In genomic region chr21:15592271-15592860, GRCh38 we compare ENCODE assay signal across 9 cellular contexts.
DNase-seq lines count a peak whose midpoint lies in the region; ATAC-seq and TF ChIP-seq lines count a peak whose summit lies in the region.
"Had no signal": no experiment of that assay in that cellular context is flagged by ENCODE, and none has a peak within 500 bp of the region (broad histone marks: within the 10 kb centered on the region; RNA-seq: fewer than 3 reads in every experiment).

No MANE protein-coding gene starts in this region.

- H3K27ac Mint-ChIP-seq in HFFc6: no peak overlapping the region
- no peak overlapping the region for H3K27ac Mint-ChIP-seq in endodermal cell
- peak overlapping the region in 2 of 3 experiments; percentile 27 to 33 for H3K27ac Mint-ChIP-seq in nephron

- H3K36me3 ChIP-seq in PC-3 (ENCODE audit: low read depth, low read length) (no peaks in the 10 kb centered on the region), endodermal cell (ENCODE audit: control insufficient read depth, insufficient read depth, low read length) (no peaks in the 10 kb centered on the region)
- H3K36me3 ChIP-seq: SJCRH30 had no signal

- CTCF ChIA-PET in PC-3 (lab: Charles Lee): interaction anchor here (0.6 to 1.1 kb wide), 4 partner anchors 110 to 154 kb away, joined by 3 to 5 read pairs (median 3); no protein-coding TSS in a partner anchor

- H3K79me2 ChIP-seq in PC-3 (ENCODE audit: low read length): no peaks in the 10 kb centered on the region

- no peaks in the 10 kb centered on the region for H3F3A ChIP-seq in PC-3 (ENCODE audit: low read length, unreplicated experiment)

- H3K4me3 ChIP-seq in PC-3 (ENCODE audit: low read length) (peak overlapping the region; percentile 57), endodermal cell (ENCODE audit: low read length) (no peak overlapping the region)
- H3K4me3 ChIP-seq: SJCRH30 had no signal

- peak overlapping the region; percentile 75 for H3K9ac ChIP-seq in PC-3 (ENCODE audit: low read length)
- H3K9ac ChIP-seq in endodermal cell (ENCODE audit: extremely low read depth, low read length, poor library complexity, severe bottlenecking): no peak overlapping the region

- H2AFZ ChIP-seq in PC-3 (ENCODE audit: low read length): no peak overlapping the region; the same call in 1 of the 2 replicates

- H3K27me3 ChIP-seq in PC-3 (ENCODE audit: low read length) (no peaks in the 10 kb centered on the region), endodermal cell (ENCODE audit: control insufficient read depth, insufficient read depth, low read length, poor library complexity, severe bottlenecking) (no peaks in the 10 kb centered on the region)
- H3K27me3 ChIP-seq: SJCRH30 had no signal

- POLR2A ChIA-PET in PC-3 (lab: Charles Lee; ENCODE audit: unreplicated experiment): interaction anchor here (0.5 to 0.6 kb wide), 3 partner anchors 101 to 861 kb away, joined by 3 to 6 read pairs (median 5); no protein-coding TSS in a partner anchor

- DNase-seq in Caki2 (ENCODE audit: low read depth) (peak; percentile 42), HFFc6 (peak; percentile 33), PC-3 (peak; percentile 89), endodermal cell (no peak), islet precursor cell (no peak)
- DNase-seq in activated CD4-positive, alpha-beta T cell treated with anti-CD3 and anti-CD28 coated beads, Interleukin-2, amount 50 U/mL, for 48 hours: no peak

- ATAC-seq in PC-3: peak; percentile 90
- ATAC-seq in GM19023 (IDR thresholded peaks at IDR 0.05; ENCODE audit: unreplicated experiment): no peak

- H4K20me1 ChIP-seq in PC-3 (ENCODE audit: low read length): no peaks in the 10 kb centered on the region

- BruUV-seq in PC-3 (replicated peaks; lab: Mats Ljungman, UMichigan): no TSS peak

- H3K27ac ChIP-seq in PC-3 (ENCODE audit: low read length) (peak overlapping the region; percentile 96), endodermal cell (ENCODE audit: low read depth, low read length) (no peak overlapping the region)
- H3K27ac ChIP-seq: SJCRH30 had no signal

- no peaks in the 10 kb centered on the region for H3K9me3 Mint-ChIP-seq in HFFc6
- H3K9me3 Mint-ChIP-seq in endodermal cell: peaks cover 6% of the 10 kb centered on the region
- peaks cover 6% of the 10 kb centered on the region for H3K9me3 Mint-ChIP-seq in nephron

- intact Hi-C loops in PC-3 (cut with micrococcal nuclease): loop anchor here (1.0 to 10.0 kb wide), 12 partner anchors 66 to 1333 kb away; partner anchors contain the start of gene USP25

- H3K27me3 Mint-ChIP-seq in HFFc6 (ENCODE audit: insufficient read depth) (no peaks in the 10 kb centered on the region; the same call in none of the 2 replicates), endodermal cell (ENCODE audit: insufficient read depth) (peaks cover 2% of the 10 kb centered on the region), nephron (ENCODE audit: low read depth) (no peaks in the 10 kb centered on the region)

- H3K4me1 ChIP-seq in PC-3 (ENCODE audit: insufficient read depth, low read length) (peaks cover 25% of the 10 kb centered on the region), endodermal cell (ENCODE audit: control insufficient read depth, insufficient read depth, low read length) (peaks cover 3% of the 10 kb centered on the region)
- H3K4me1 ChIP-seq: SJCRH30 had no signal

- H3K4me3 Mint-ChIP-seq in HFFc6: no peak overlapping the region
- H3K4me3 Mint-ChIP-seq in endodermal cell: no peak overlapping the region
- H3K4me3 Mint-ChIP-seq in nephron: no peak overlapping the region

- peak; percentile 79 for TF ChIP-seq CTCF in HFFc6 (IDR thresholded peaks at IDR 0.05)
- peak; percentile 91 for TF ChIP-seq CTCF in PC-3 (conservative IDR thresholded peaks at IDR 0.05; ENCODE audit: low read depth, low read length)
- TF ChIP-seq CTCF in endodermal cell (conservative IDR thresholded peaks at IDR 0.05): peak; percentile 87
- peak; percentile 67 to 82 (median 69) for TF ChIP-seq CTCF in nephron (IDR thresholded peaks at IDR 0.05; ENCODE audit: unreplicated experiment in 3 of 3)

- H3K4me2 ChIP-seq in PC-3 (ENCODE audit: low read length): peak overlapping the region; percentile 85

- in situ Hi-C loops in Caki2 (cut with HindIII; ENCODE audit: low pct_unique_long_range_greater_than_20kb, low sequenced_read_pairs): no loop called here

- H3K4me1 Mint-ChIP-seq in HFFc6 (ENCODE audit: low read depth) (no peaks in the 10 kb centered on the region), endodermal cell (peaks cover 5% of the 10 kb centered on the region), nephron (peaks cover 4% of the 10 kb centered on the region)

- H3K36me3 Mint-ChIP-seq in HFFc6 (ENCODE audit: low read depth) (no peaks in the 10 kb centered on the region), endodermal cell (ENCODE audit: low read depth) (no peaks in the 10 kb centered on the region), nephron (ENCODE audit: low read depth) (no peaks in the 10 kb centered on the region)

- WGBS in endodermal cell (ENCODE audit: insufficient coverage in 1 of 2, insufficient read length in 1 of 2), 2 experiments: 56 to 62% methylated on average over 2 to 5 of the region's 5 CpGs

- H3K9me2 ChIP-seq in PC-3 (replicated peaks; ENCODE audit: low read length): no peaks in the 10 kb centered on the region

- no peaks in the 10 kb centered on the region for H3K9me3 ChIP-seq in PC-3 (ENCODE audit: low read length)
- no peaks in the 10 kb centered on the region for H3K9me3 ChIP-seq in endodermal cell (ENCODE audit: control insufficient read depth, low read length)
- H3K9me3 ChIP-seq: SJCRH30 had no signal

Comparison
In these comparisons a context has a peak if more than half of its experiments do, and no peak if none do; other contexts are left out.
1. DNase-seq: peak in Caki2 (single experiment), HFFc6 (single experiment) and PC-3 (single experiment); none in endodermal cell (single experiment), islet precursor cell (single experiment) and activated CD4-positive, alpha-beta T cell treated with anti-CD3 and anti-CD28 coated beads, Interleukin-2, amount 50 U/mL, for 48 hours (0 of 2).
2. H3K27ac Mint-ChIP-seq: peak in nephron (2 of 3); none in HFFc6 (single experiment) and endodermal cell (single experiment).
3. Peak in every context shown above with its lines, with median percentiles within 50 percentile points of each other: CTCF ChIP-seq.